2 cellular contexts compared by ENCODE assay signal in genomic region chr17:44192750-44193149, GRCh38.
TF ChIP-seq lines count a peak whose summit lies in the region.

No MANE protein-coding gene starts in this region.

TF ChIP-seq in A549, 52 proteins besides CTCF, POLR2A, EP300 and RAD21:
- TF ChIP-seq MYC (IDR thresholded peaks at IDR 0.05; ENCODE audit: borderline replicate concordance, low read length) = no peak
- TF ChIP-seq HEYL (CRISPR knock-in tag; IDR thresholded peaks at IDR 0.05) = no peak
- TF ChIP-seq HMGXB4 (CRISPR knock-in tag; IDR thresholded peaks at IDR 0.05; ENCODE audit: borderline replicate concordance) = no peak
- TF ChIP-seq MAFK (IDR thresholded peaks at IDR 0.05; ENCODE audit: partially characterized antibody) = no peak
- TF ChIP-seq MAX (IDR thresholded peaks at IDR 0.05) = no peak
TF ChIP-seq in A549: peak in this region for 0.

TF ChIP-seq in HEK293, 187 proteins besides CTCF, POLR2A, EP300 and RAD21:
- TF ChIP-seq KLF1 (tag by site-specific recombination; IDR thresholded peaks at IDR 0.05) = no peak
- TF ChIP-seq GLI2 (tag by site-specific recombination; IDR thresholded peaks at IDR 0.05; ENCODE audit: borderline replicate concordance, low read depth) = no peak
- no peak for TF ChIP-seq ZNF391 (tag by site-specific recombination; IDR thresholded peaks at IDR 0.05; ENCODE audit: borderline replicate concordance, low read depth)
- TF ChIP-seq SP7 (tag by site-specific recombination; IDR thresholded peaks at IDR 0.05) = no peak
- no peak for TF ChIP-seq ZNF280C (tag by site-specific recombination; IDR thresholded peaks at IDR 0.05)
- TF ChIP-seq ELK4 (IDR thresholded peaks at IDR 0.05; ENCODE audit: borderline replicate concordance, low read depth, low read length) = no peak
- TF ChIP-seq ZNF548 (tag by site-specific recombination; IDR thresholded peaks at IDR 0.05) = no peak
- TF ChIP-seq ZNF670 (tag by site-specific recombination; IDR thresholded peaks at IDR 0.05; ENCODE audit: low read depth) = no peak
